Comparison of ENCODE assay signal across 15 cellular contexts in the genomic region with DNA sequence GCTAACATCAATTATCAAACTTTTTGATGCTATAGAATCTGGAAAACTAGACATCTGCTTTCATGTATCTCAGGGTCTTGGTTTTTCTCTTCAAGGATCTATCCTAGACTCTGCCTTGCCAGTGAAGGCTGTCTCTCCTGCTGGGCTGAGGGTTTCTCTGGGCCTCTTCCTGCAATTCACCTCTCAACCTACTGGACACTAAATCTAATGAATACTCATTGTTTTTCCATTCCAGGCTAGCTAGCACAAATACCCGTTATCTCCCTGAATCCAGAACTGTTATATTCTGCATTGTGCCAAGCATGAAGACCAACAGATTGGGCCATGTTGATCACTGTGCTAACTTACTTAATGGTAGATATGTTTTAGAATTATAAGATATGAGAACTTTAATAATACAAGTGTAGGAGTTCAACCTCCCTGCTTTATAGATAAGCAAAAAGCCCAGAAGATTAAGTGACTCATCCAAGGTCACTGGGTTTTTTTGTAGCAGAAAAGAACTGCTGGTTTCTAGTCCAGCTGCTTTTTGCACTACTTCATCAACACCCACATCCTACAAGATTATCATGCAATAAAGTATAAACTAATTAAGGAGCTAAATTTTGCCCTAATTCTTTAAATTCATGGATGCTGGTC. TPM values are rescaled to one million over a fixed set of nuclear protein-coding genes. Genes with fewer than 3 reads are reported as not detected.
DNase-seq lines count a peak whose midpoint lies in the region; ATAC-seq and TF ChIP-seq lines count a peak whose summit lies in the region.
"Had no signal": no experiment of that assay in that cellular context is flagged by ENCODE, and none has a peak within 500 bp of the region (broad histone marks: within the 10 kb centered on the region; RNA-seq: fewer than 3 reads in every experiment).

No MANE protein-coding gene starts in this region.

- TF ChIP-seq POLR2A in transverse colon (IDR thresholded peaks at IDR 0.05): no peak

- H3K36me3 ChIP-seq in transverse colon: no peaks in the 10 kb centered on the region
- H3K36me3 ChIP-seq: ovary had no signal

- CTCF ChIA-PET in T-cell (lab: Charles Lee): interaction anchor here (0.5 to 2.6 kb wide), 4 partner anchors 8 to 92 kb away, joined by 3 to 11 read pairs (median 3); no protein-coding TSS in a partner anchor

- TF ChIP-seq EP300 in transverse colon (IDR thresholded peaks at IDR 0.05; ENCODE audit: low read depth): no peak

- 97% methylated on average over 1 of the region's 1 CpG; no CpG with 5 or more reads in 1 of the 2 donors for WGBS in transverse colon (ENCODE audit: low coverage in 1 of 2), 2 donors

- H3K4me1 Mint-ChIP-seq in T-cell (peaks cover 55 to 69% (median 58%) of the 10 kb centered on the region in 3 donors), nephron progenitor cell (peaks cover 18% of the 10 kb centered on the region)

- H3K9me3 ChIP-seq in transverse colon: no peaks in the 10 kb centered on the region
- H3K9me3 ChIP-seq: ovary had no signal

- H3K4me3 ChIP-seq in choroid plexus epithelial cell (ENCODE audit: low read depth, low read length) (no peak overlapping the region), transverse colon (no peak overlapping the region)
- H3K4me3 ChIP-seq: BLaER1 treated with 17β-estradiol and CSF1 and Interleukin-3, amounts not matched to agents 10 nM and 100 nM; ovary; skin epidermis had no signal

- no peaks in the 10 kb centered on the region for H3K36me3 Mint-ChIP-seq in T-cell
- H3K36me3 Mint-ChIP-seq in nephron progenitor cell (ENCODE audit: low read depth): peaks cover 28% of the 10 kb centered on the region

- peaks cover 0 to 18% (median 0%) of the 10 kb centered on the region in 4 donors for H3K4me1 ChIP-seq in transverse colon

- intact Hi-C loops in transverse colon (cut with DNase I; ENCODE audit: low total_unique reads): no loop called here

- no peaks in the 10 kb centered on the region for H3K27me3 ChIP-seq in transverse colon
- H3K27me3 ChIP-seq: BLaER1 treated with 17β-estradiol and CSF1 and Interleukin-3, amounts not matched to agents 10 nM and 100 nM; ovary had no signal

- no peaks in the 10 kb centered on the region for H3K27me3 Mint-ChIP-seq in T-cell
- H3K27me3 Mint-ChIP-seq in nephron progenitor cell (ENCODE audit: low read depth, poor library complexity): no peaks in the 10 kb centered on the region

- peak; percentile 5 for DNase-seq in EL
- DNase-seq in T-cell: no peak
- DNase-seq in choroid plexus epithelial cell (ENCODE audit: low read depth): peak; percentile 34
- DNase-seq in nephron progenitor cell: no peak
- no peak for DNase-seq in transverse colon
- DNase-seq in NCI-H1417 (lab: John Stamatoyannopoulos, UW): no peak
- DNase-seq: activated CD4-positive, alpha-beta T cell treated with anti-CD3 and anti-CD28 coated beads, Interleukin-2, amount 50 U/mL, for 1 hour; activated effector memory CD4-positive, alpha-beta T cell treated with Interleukin-2 at 50 U/mL for 16 hours; NCI-H1930; NCI-H524; ovary had no signal

- H3K27ac Mint-ChIP-seq in T-cell: peak overlapping the region; percentile 96 to 98
- peak overlapping the region; percentile 72 for H3K27ac Mint-ChIP-seq in nephron progenitor cell
- H3K27ac Mint-ChIP-seq: mesothelial cell of epicardium had no signal

- in situ Hi-C loops in transverse colon (cut with MboI; ENCODE audit: low pct_ligation_motif_present in 1 of 4, low pct_unique_long_range_greater_than_20kb in 1 of 4, low sequenced_read_pairs in 3 of 4): loop anchor here in 2 of 4 donors (10.0 kb wide), 1 partner anchor 52 kb away; a partner anchor contains a TSS

- ATAC-seq in T-cell (replicated peaks in 1 of 4) (no peak), HG03045 (IDR thresholded peaks at IDR 0.05; ENCODE audit: unreplicated experiment) (no peak)

- TF ChIP-seq CTCF in choroid plexus epithelial cell (conservative IDR thresholded peaks at IDR 0.05; ENCODE audit: low read depth, low read length) (peak; percentile 1), nephron progenitor cell (IDR thresholded peaks at IDR 0.05) (no peak), transverse colon (IDR thresholded peaks at IDR 0.05) (no peak)

- POLR2A ChIA-PET in T-cell (lab: Charles Lee): no interaction called here

- no peak overlapping the region for H3K27ac ChIP-seq in transverse colon
- H3K27ac ChIP-seq: ovary had no signal

- H3K4me3 Mint-ChIP-seq in T-cell (peak overlapping the region in 2 of 3 donors; percentile 9 to 79), nephron progenitor cell (no peak overlapping the region)
- H3K4me3 Mint-ChIP-seq: mesothelial cell of epicardium had no signal

- no peaks in the 10 kb centered on the region for H3K9me3 Mint-ChIP-seq in T-cell
- H3K9me3 Mint-ChIP-seq in nephron progenitor cell: no peaks in the 10 kb centered on the region
- H3K9me3 Mint-ChIP-seq: mesothelial cell of epicardium had no signal

RNA-seq across cellular contexts. Expression of a gene that starts 56.5 kb away (rescaled TPM):
- 10 to 100 TPM; 61.0 to 92.3 (median 71.2) TPM for total RNA-seq in T-cell
- total RNA-seq in transverse colon: 10 to 100 TPM; 13.8 to 86.8 (median 25.1) TPM

Comparison
In these comparisons a context has a peak if more than half of its experiments do, and no peak if none do; other contexts are left out.
1. DNase-seq: peak in EL (single experiment) and choroid plexus epithelial cell (single experiment); none in T-cell (0 of 34), nephron progenitor cell (single experiment), transverse colon (single experiment) and NCI-H1417 (0 of 3).